ENCODE assay signal across 11 cellular contexts in genomic region chr14:68255697-68256178, GRCh38.
DNase-seq lines count a peak whose midpoint lies in the region; ATAC-seq and TF ChIP-seq lines count a peak whose summit lies in the region.
"Had no signal": no experiment of that assay in that cellular context is flagged by ENCODE, and none has a peak within 500 bp of the region (broad histone marks: within the 10 kb centered on the region; RNA-seq: fewer than 3 reads in every experiment).

No MANE protein-coding gene starts in this region.

- H3K36me3 Mint-ChIP-seq in IgD-negative memory B cell (no peaks in the 10 kb centered on the region), naive B cell (peaks cover 0 to 4% of the 10 kb centered on the region in 2 donors)
- H3K36me3 Mint-ChIP-seq: CD4-positive, CD25-positive, alpha-beta regulatory T cell had no signal

- ATAC-seq in naive B cell (ENCODE audit: low read depth in 2 of 2), result no peak
- no peak for ATAC-seq in GM21717 (IDR thresholded peaks at IDR 0.05; ENCODE audit: unreplicated experiment)
- ATAC-seq: heart right ventricle had no signal

- H3K27ac ChIP-seq in breast epithelium, result peak overlapping the region; percentile 70 to 85
- H3K27ac ChIP-seq: heart right ventricle had no signal

- no peak for TF ChIP-seq POLR2A in breast epithelium (IDR thresholded peaks at IDR 0.05)

- H3K27me3 Mint-ChIP-seq in IgD-negative memory B cell, result no peaks in the 10 kb centered on the region
- H3K27me3 Mint-ChIP-seq in naive B cell, result no peaks in the 10 kb centered on the region
- H3K27me3 Mint-ChIP-seq: CD4-positive, CD25-positive, alpha-beta regulatory T cell had no signal

- peak overlapping the region in 2 of 3 donors; percentile 15 to 41 for H3K27ac Mint-ChIP-seq in IgD-negative memory B cell
- H3K27ac Mint-ChIP-seq in naive B cell, result peak overlapping the region in 4 of 6 donors; percentile 55 to 98 (median 74)

- no peak for TF ChIP-seq CTCF in AG10803 (conservative IDR thresholded peaks at IDR 0.05; ENCODE audit: low read length)
- no peak for TF ChIP-seq CTCF in breast epithelium (IDR thresholded peaks at IDR 0.05)

- no peaks in the 10 kb centered on the region for H3K9me3 ChIP-seq in breast epithelium
- H3K9me3 ChIP-seq: heart right ventricle had no signal

- no peaks in the 10 kb centered on the region for H3K9me3 Mint-ChIP-seq in IgD-negative memory B cell
- no peaks in the 10 kb centered on the region for H3K9me3 Mint-ChIP-seq in naive B cell
- H3K9me3 Mint-ChIP-seq: CD4-positive, CD25-positive, alpha-beta regulatory T cell had no signal

- peaks cover 42 to 47% (median 43%) of the 10 kb centered on the region in 3 donors for H3K4me1 Mint-ChIP-seq in IgD-negative memory B cell
- H3K4me1 Mint-ChIP-seq in naive B cell, result peaks cover 50 to 77% (median 58%) of the 10 kb centered on the region in 3 donors

- H3K4me3 ChIP-seq in AG10803 (ENCODE audit: low read length) (no peak overlapping the region), breast epithelium (no peak overlapping the region)
- H3K4me3 ChIP-seq: heart right ventricle had no signal

- H3K4me3 Mint-ChIP-seq in IgD-negative memory B cell, result peak overlapping the region in 1 of 4 donors; percentile 52
- H3K4me3 Mint-ChIP-seq in naive B cell, result peak overlapping the region in 2 of 8 donors; percentile 1 to 29
- H3K4me3 Mint-ChIP-seq: CD4-positive, CD25-positive, alpha-beta regulatory T cell had no signal

- peaks cover 0 to 7% of the 10 kb centered on the region in 2 donors for H3K4me1 ChIP-seq in breast epithelium

- intact Hi-C loops in breast epithelium (cut with DNase I; ENCODE audit: low total_unique reads), result no loop called here

- no peaks in the 10 kb centered on the region for H3K36me3 ChIP-seq in breast epithelium
- H3K36me3 ChIP-seq: heart right ventricle had no signal

- peak; percentile 67 for DNase-seq in AG10803 (ENCODE audit: low read depth)
- no peak for DNase-seq in breast epithelium (ENCODE audit: low spot score in 2 of 2)
- no peak for DNase-seq in naive B cell
- DNase-seq in stimulated activated CD4-positive, alpha-beta T cell treated with anti-CD3 and anti-CD28 coated beads, Interleukin-15, amount 100 ng/mL, for 24 hours, result no peak
- no peak for DNase-seq in NCI-H526 (lab: John Stamatoyannopoulos, UW)
- DNase-seq in D341Med (ENCODE audit: low spot score), result no peak
- DNase-seq: CD4-positive, CD25-positive, alpha-beta regulatory T cell; dermis blood vessel endothelial cell; heart right ventricle had no signal

- H3K27me3 ChIP-seq in breast epithelium, result no peaks in the 10 kb centered on the region
- H3K27me3 ChIP-seq: heart right ventricle had no signal
